In the genomic region with DNA sequence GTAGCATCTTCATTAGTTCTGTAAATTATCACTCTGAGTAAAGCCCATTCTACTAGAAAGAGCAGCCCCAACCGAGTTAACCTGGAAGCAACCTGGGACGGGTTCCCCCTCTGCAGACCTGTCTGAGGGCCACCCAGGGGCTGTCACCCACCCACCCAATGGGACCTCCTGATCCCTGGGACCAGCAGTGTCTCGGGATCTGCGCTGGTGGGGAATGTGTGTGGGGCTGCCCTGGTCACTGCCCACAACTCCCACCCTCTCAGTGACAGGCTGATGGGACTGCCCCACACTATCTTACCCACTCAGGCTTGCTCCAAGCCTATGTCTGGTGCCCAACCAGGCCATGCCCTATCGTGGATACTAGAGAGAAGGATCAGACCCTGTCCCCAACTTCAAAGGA, we compare ENCODE assay signal across 6 cellular contexts.
"Had no signal": no experiment of that assay in that cellular context is flagged by ENCODE, and none has a peak within 500 bp of the region (broad histone marks: within the 10 kb centered on the region; RNA-seq: fewer than 3 reads in every experiment).

No MANE protein-coding gene starts in this region.

- H3K27me3 Mint-ChIP-seq: IgD-negative memory B cell had no signal

- H3K27ac ChIP-seq: HL-60 had no signal

- H3K4me3 Mint-ChIP-seq: GM23338, H9, IgD-negative memory B cell had no signal

- ATAC-seq: GM23338, HepG2 had no signal

- H3K4me1 Mint-ChIP-seq: IgD-negative memory B cell had no signal

- H3K27ac Mint-ChIP-seq: GM23338, IgD-negative memory B cell had no signal

- H3K4me2 ChIP-seq: GM23338 had no signal

- H2AFZ ChIP-seq: GM23338 had no signal

- H3K36me3 Mint-ChIP-seq: IgD-negative memory B cell had no signal

- DNase-seq: H9, HCEC 1CT had no signal

- H3K9me3 Mint-ChIP-seq: H9, IgD-negative memory B cell had no signal

- H3K4me3 ChIP-seq: GM23338 had no signal
